In genomic region chr9:112545237-112545636, GRCh38 we compare ENCODE assay signal across 2 cellular contexts.
TF ChIP-seq lines count a peak whose summit lies in the region.

No MANE protein-coding gene starts in this region.

TF ChIP-seq in WTC11, 78 proteins besides CTCF, POLR2A, EP300 and RAD21 (continued from another document):
- TF ChIP-seq ETV6 (CRISPR knock-in tag; IDR thresholded peaks at IDR 0.05) (no peak), TCF7 (CRISPR knock-in tag; IDR thresholded peaks at IDR 0.05; ENCODE audit: low read depth) (no peak), ZSCAN18 (CRISPR knock-in tag; IDR thresholded peaks at IDR 0.05) (no peak), NFE2L1 (CRISPR knock-in tag; IDR thresholded peaks at IDR 0.05) (no peak), ZNF281 (CRISPR knock-in tag; IDR thresholded peaks at IDR 0.05) (no peak), SMAD3 (CRISPR knock-in tag; IDR thresholded peaks at IDR 0.05; ENCODE audit: borderline replicate concordance) (no peak)

TF ChIP-seq in neural cell, 6 proteins besides CTCF, POLR2A, EP300 and RAD21 (continued from another document):
- no peak for TF ChIP-seq REST (IDR thresholded peaks at IDR 0.05; ENCODE audit: borderline replicate concordance)
- TF ChIP-seq MXI1 (conservative IDR thresholded peaks at IDR 0.05; ENCODE audit: poor library complexity, severe bottlenecking): no peak
